Comparison of ENCODE assay signal across 22 cellular contexts in the genomic region with DNA sequence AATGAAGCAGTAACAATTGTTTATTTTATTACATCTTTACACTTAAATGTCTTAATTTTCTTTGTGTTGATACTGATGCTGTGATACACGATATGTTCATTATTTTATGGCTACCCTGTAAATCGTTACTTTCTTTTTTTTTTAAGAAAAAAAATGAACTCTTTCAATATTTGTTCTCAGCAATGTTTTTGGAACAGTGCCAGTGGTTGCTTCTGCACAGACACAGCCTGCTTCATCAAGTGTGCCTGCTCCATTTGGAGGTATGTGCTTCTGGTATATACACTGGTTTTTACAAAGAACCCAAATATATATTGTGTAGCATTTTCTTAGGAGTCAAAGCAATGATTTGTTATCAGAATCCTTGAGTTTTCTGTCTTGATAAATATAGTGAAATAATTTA.
DNase-seq lines count a peak whose midpoint lies in the region; ATAC-seq and TF ChIP-seq lines count a peak whose summit lies in the region.
"Had no signal": no experiment of that assay in that cellular context is flagged by ENCODE, and none has a peak within 500 bp of the region (broad histone marks: within the 10 kb centered on the region; RNA-seq: fewer than 3 reads in every experiment).

No MANE protein-coding gene starts in this region.

- no peak overlapping the region for H3K4me3 ChIP-seq in cardiac fibroblast (replicated peaks in 1 of 2; ENCODE audit: low read depth in 2 of 2, low read length in 2 of 2)
- H3K4me3 ChIP-seq: Peyer's patch had no signal

- no peaks in the 10 kb centered on the region for H3K4me1 Mint-ChIP-seq in activated T-cell treated with anti-CD3 and anti-CD28 coated beads, Interleukin-2, amount 50 U/mL, for 72 hours (ENCODE audit: low read depth)
- H3K4me1 Mint-ChIP-seq: activated T-helper 17 cell treated with anti-CD3 and anti-CD28 coated beads, Interleukin-2, amount 50 U/mL, for 72 hours had no signal

- peak overlapping the region; percentile 19 for H3K27ac Mint-ChIP-seq in activated T-cell treated with anti-CD3 and anti-CD28 coated beads, Interleukin-2, amount 50 U/mL, for 72 hours
- H3K27ac Mint-ChIP-seq: activated naive CD8-positive, alpha-beta T cell treated with anti-CD3 and anti-CD28 coated beads, Interleukin-2, amount 50 U/mL, for 24 hours; memory B cell; natural killer cell treated with Interleukin-12 subunit alpha and Interleukin-12 subunit beta and Interleukin-15 and Interleukin-18, amount 100 ng/mL, for 72 hours had no signal

- no peaks in the 10 kb centered on the region for H3K27me3 Mint-ChIP-seq in activated T-cell treated with anti-CD3 and anti-CD28 coated beads, Interleukin-2, amount 50 U/mL, for 72 hours (ENCODE audit: low read depth)
- H3K27me3 Mint-ChIP-seq: activated naive CD8-positive, alpha-beta T cell treated with anti-CD3 and anti-CD28 coated beads, Interleukin-2, amount 50 U/mL, for 24 hours; activated T-helper 17 cell treated with anti-CD3 and anti-CD28 coated beads, Interleukin-2, amount 50 U/mL, for 72 hours; memory B cell; natural killer cell treated with Interleukin-12 subunit alpha and Interleukin-12 subunit beta and Interleukin-15 and Interleukin-18, amount 100 ng/mL, for 72 hours; stimulated activated naive CD8-positive, alpha-beta T cell treated with anti-CD3 and anti-CD28 coated beads, Interleukin-15, amount 100 ng/mL, for 72 hours had no signal

- peaks cover 17 to 45% of the 10 kb centered on the region in 2 donors for H3K36me3 Mint-ChIP-seq in activated T-cell treated with anti-CD3 and anti-CD28 coated beads, Interleukin-2, amount 50 U/mL, for 72 hours (ENCODE audit: insufficient read depth in 2 of 2)

- DNase-seq in activated T-cell treated with anti-CD3 and anti-CD28 coated beads, Interleukin-2, amount 50 U/mL, for 72 hours, result no peak
- no peak for DNase-seq in activated T-cell treated with anti-CD3 and anti-CD28 coated beads, Interleukin-2, amount 50 U/mL, for 48 hours
- DNase-seq in NCI-H2029 treated with DMSO at 0.1 percent for 48 hours (lab: John Stamatoyannopoulos, UW) (peak; percentile 11), cardiac fibroblast (ENCODE audit: low read depth in 2 of 2) (peak; percentile 19 to 36), smooth muscle cell of the brain vasculature (ENCODE audit: low read depth, low spot score) (peak; percentile 3)
- DNase-seq: activated naive CD8-positive, alpha-beta T cell treated with anti-CD3 and anti-CD28 coated beads, Interleukin-2, amount 50 U/mL, for 24 hours; brain microvascular endothelial cell; EL; kidney; NCI-H187 treated with DMSO at 0.1 percent for 48 hours; NK-92 treated with Interleukin-12 subunit alpha and Interleukin-12 subunit beta, amount 100 ng/mL, for 24 hours; Peyer's patch; posterior cingulate gyrus; stimulated activated CD4-positive, alpha-beta T cell treated with anti-CD3 and anti-CD28 coated beads, Interleukin-1b, Interleukin-23, amount 100 ng/mL, for 48 hours; stimulated activated naive CD8-positive, alpha-beta T cell treated with anti-CD3 and anti-CD28 coated beads, Interleukin-15, amount 100 ng/mL, for 72 hours; trophoblast cell had no signal

- peaks cover 0 to 4% of the 10 kb centered on the region in 2 donors for H3K9me3 Mint-ChIP-seq in activated T-cell treated with anti-CD3 and anti-CD28 coated beads, Interleukin-2, amount 50 U/mL, for 72 hours
- H3K9me3 Mint-ChIP-seq: activated T-helper 17 cell treated with anti-CD3 and anti-CD28 coated beads, Interleukin-2, amount 50 U/mL, for 72 hours; natural killer cell treated with Interleukin-12 subunit alpha and Interleukin-12 subunit beta and Interleukin-15 and Interleukin-18, amount 100 ng/mL, for 72 hours had no signal

- no peak for ATAC-seq in activated T-cell treated with anti-CD3 and anti-CD28 coated beads, Interleukin-2, amount 50 U/mL, for 72 hours (replicated peaks in 1 of 2)
- ATAC-seq in HG02588 (IDR thresholded peaks at IDR 0.05; ENCODE audit: unreplicated experiment) (no peak), GM19452 (IDR thresholded peaks at IDR 0.05; ENCODE audit: unreplicated experiment) (no peak), GM18861 (IDR thresholded peaks at IDR 0.05; ENCODE audit: unreplicated experiment) (no peak)
- ATAC-seq: activated naive CD8-positive, alpha-beta T cell treated with anti-CD3 and anti-CD28 coated beads, Interleukin-2, amount 50 U/mL, for 24 hours; activated T-helper 17 cell treated with anti-CD3 and anti-CD28 coated beads, Interleukin-2, amount 50 U/mL, for 72 hours; natural killer cell treated with Interleukin-12 subunit alpha and Interleukin-12 subunit beta and Interleukin-15 and Interleukin-18, amount 100 ng/mL, for 72 hours had no signal

- TF ChIP-seq CTCF in cardiac fibroblast (IDR thresholded peaks at IDR 0.05; ENCODE audit: low read depth, low read length), result no peak

- no peak overlapping the region for H3K4me3 Mint-ChIP-seq in activated T-cell treated with anti-CD3 and anti-CD28 coated beads, Interleukin-2, amount 50 U/mL, for 72 hours
- H3K4me3 Mint-ChIP-seq: activated naive CD8-positive, alpha-beta T cell treated with anti-CD3 and anti-CD28 coated beads, Interleukin-2, amount 50 U/mL, for 24 hours; activated T-helper 17 cell treated with anti-CD3 and anti-CD28 coated beads, Interleukin-2, amount 50 U/mL, for 72 hours; memory B cell; natural killer cell treated with Interleukin-12 subunit alpha and Interleukin-12 subunit beta and Interleukin-15 and Interleukin-18, amount 100 ng/mL, for 72 hours; stimulated activated naive CD8-positive, alpha-beta T cell treated with anti-CD3 and anti-CD28 coated beads, Interleukin-15, amount 100 ng/mL, for 72 hours had no signal

Comparison
In these comparisons a context has a peak if more than half of its experiments do, and no peak if none do; other contexts are left out.
1. DNase-seq: peak in NCI-H2029 treated with DMSO at 0.1 percent for 48 hours (single experiment), cardiac fibroblast (2 of 2) and smooth muscle cell of the brain vasculature (single experiment); none in activated T-cell treated with anti-CD3 and anti-CD28 coated beads, Interleukin-2, amount 50 U/mL, for 72 hours (0 of 2) and activated T-cell treated with anti-CD3 and anti-CD28 coated beads, Interleukin-2, amount 50 U/mL, for 48 hours (0 of 2).